ENCODE assay signal across 8 cellular contexts in genomic region chr2:25341031-25341727, GRCh38. TPM values are rescaled to one million over a fixed set of nuclear protein-coding genes. Genes with fewer than 3 reads are reported as not detected.
DNase-seq lines count a peak whose midpoint lies in the region; ATAC-seq and TF ChIP-seq lines count a peak whose summit lies in the region.

No MANE protein-coding gene starts in this region.

- H3K27me3 Mint-ChIP-seq in activated CD8-positive, alpha-beta T cell treated with anti-CD3 and anti-CD28 coated beads, Interleukin-2, amount 10 ng/mL, durations not matched to agents 7 days and 5 days (ENCODE audit: low read depth), result no peaks in the 10 kb centered on the region
- H3K27me3 Mint-ChIP-seq in stimulated activated naive CD8-positive, alpha-beta T cell treated with anti-CD3 and anti-CD28 coated beads, Interleukin-15, amount 100 ng/mL, for 72 hours, result no peaks in the 10 kb centered on the region

- CTCF ChIA-PET in BJ (lab: Yijun Ruan, JAX), result interaction anchor here (1.0 kb wide), 1 partner anchor 13 kb away, joined by 3 read pairs; no protein-coding TSS in a partner anchor
- CTCF ChIA-PET in activated CD8-positive, alpha-beta T cell treated with anti-CD3 and anti-CD28 coated beads, Interleukin-2, amount 10 ng/mL, durations not matched to agents 7 days and 5 days (lab: Charles Lee), result interaction anchor here (0.6 kb wide), 1 partner anchor 21 kb away, joined by 3 read pairs; no protein-coding TSS in a partner anchor

- ATAC-seq in GM18505 (IDR thresholded peaks at IDR 0.05; ENCODE audit: unreplicated experiment), result peak; percentile 18
- peak; percentile 24 for ATAC-seq in HG03066 (IDR thresholded peaks at IDR 0.05; ENCODE audit: low read depth, unreplicated experiment)
- peak; percentile 8 for ATAC-seq in activated CD8-positive, alpha-beta T cell treated with anti-CD3 and anti-CD28 coated beads, Interleukin-2, amount 10 ng/mL, durations not matched to agents 7 days and 5 days
- ATAC-seq in stimulated activated naive CD8-positive, alpha-beta T cell treated with anti-CD3 and anti-CD28 coated beads, Interleukin-15, amount 100 ng/mL, for 72 hours, result peak; percentile 25
- no peak for ATAC-seq in GM18858 (IDR thresholded peaks at IDR 0.05; ENCODE audit: unreplicated experiment)

- peaks cover 0 to 46% of the 10 kb centered on the region in 2 donors for H3K4me1 ChIP-seq in right atrium auricular region

- DNase-seq in BJ (ENCODE audit: low read depth), result no peak
- DNase-seq in activated CD8-positive, alpha-beta T cell treated with anti-CD3 and anti-CD28 coated beads, Interleukin-2, amount 10 ng/mL, durations not matched to agents 7 days and 5 days, result no peak
- DNase-seq in right atrium auricular region (ENCODE audit: low spot score), result no peak
- no peak for DNase-seq in stimulated activated naive CD8-positive, alpha-beta T cell treated with anti-CD3 and anti-CD28 coated beads, Interleukin-15, amount 100 ng/mL, for 72 hours
- DNase-seq in SHP77 treated with DMSO at 0.1 percent for 48 hours (lab: John Stamatoyannopoulos, UW), result no peak

- H3K4me3 ChIP-seq in BJ (ENCODE audit: low read depth, low read length) (peak overlapping the region; percentile 75), right atrium auricular region (peak overlapping the region; percentile 55 to 77)

- POLR2A ChIA-PET in BJ (lab: Charles Lee), result no interaction called here
- POLR2A ChIA-PET in activated CD8-positive, alpha-beta T cell treated with anti-CD3 and anti-CD28 coated beads, Interleukin-2, amount 10 ng/mL, durations not matched to agents 7 days and 5 days (lab: Charles Lee), result interaction anchor here (2.0 kb wide), 1 partner anchor 26 kb away, joined by 7 read pairs; no protein-coding TSS in a partner anchor

- H3K36me3 ChIP-seq in BJ (ENCODE audit: control insufficient read depth, insufficient read depth, low read length) (no peaks in the 10 kb centered on the region), right atrium auricular region (no peaks in the 10 kb centered on the region)

- no peak for TF ChIP-seq CTCF in BJ (IDR thresholded peaks at IDR 0.05; ENCODE audit: insufficient read depth, low read depth, low read length)
- no peak for TF ChIP-seq CTCF in right atrium auricular region (IDR thresholded peaks at IDR 0.05)

- H3K27ac ChIP-seq in right atrium auricular region, result peak overlapping the region; percentile 85 to 93

- no peak overlapping the region for H3K4me3 Mint-ChIP-seq in activated CD8-positive, alpha-beta T cell treated with anti-CD3 and anti-CD28 coated beads, Interleukin-2, amount 10 ng/mL, durations not matched to agents 7 days and 5 days
- no peak overlapping the region for H3K4me3 Mint-ChIP-seq in stimulated activated naive CD8-positive, alpha-beta T cell treated with anti-CD3 and anti-CD28 coated beads, Interleukin-15, amount 100 ng/mL, for 72 hours

- no peak for TF ChIP-seq POLR2A in GM18505 (IDR thresholded peaks at IDR 0.05; ENCODE audit: borderline replicate concordance, extremely low read depth, insufficient read depth, insufficient read length)

- no peaks in the 10 kb centered on the region for H3K9me3 ChIP-seq in right atrium auricular region

- H3K9me3 Mint-ChIP-seq in activated CD8-positive, alpha-beta T cell treated with anti-CD3 and anti-CD28 coated beads, Interleukin-2, amount 10 ng/mL, durations not matched to agents 7 days and 5 days (ENCODE audit: insufficient read depth), result no peaks in the 10 kb centered on the region
- no peaks in the 10 kb centered on the region for H3K9me3 Mint-ChIP-seq in stimulated activated naive CD8-positive, alpha-beta T cell treated with anti-CD3 and anti-CD28 coated beads, Interleukin-15, amount 100 ng/mL, for 72 hours

- H3K4me1 Mint-ChIP-seq in activated CD8-positive, alpha-beta T cell treated with anti-CD3 and anti-CD28 coated beads, Interleukin-2, amount 10 ng/mL, durations not matched to agents 7 days and 5 days (ENCODE audit: low read depth), result peaks cover 40% of the 10 kb centered on the region
- H3K4me1 Mint-ChIP-seq in stimulated activated naive CD8-positive, alpha-beta T cell treated with anti-CD3 and anti-CD28 coated beads, Interleukin-15, amount 100 ng/mL, for 72 hours, result peaks cover 63% of the 10 kb centered on the region

- peaks cover 12% of the 10 kb centered on the region for H3K36me3 Mint-ChIP-seq in activated CD8-positive, alpha-beta T cell treated with anti-CD3 and anti-CD28 coated beads, Interleukin-2, amount 10 ng/mL, durations not matched to agents 7 days and 5 days (ENCODE audit: low read depth)

- H3K27me3 ChIP-seq in BJ (ENCODE audit: control insufficient read depth, insufficient read depth, low read length), result no peaks in the 10 kb centered on the region
- no peaks in the 10 kb centered on the region for H3K27me3 ChIP-seq in right atrium auricular region

- H3K27ac Mint-ChIP-seq in activated CD8-positive, alpha-beta T cell treated with anti-CD3 and anti-CD28 coated beads, Interleukin-2, amount 10 ng/mL, durations not matched to agents 7 days and 5 days, result no peak overlapping the region
- no peak overlapping the region for H3K27ac Mint-ChIP-seq in stimulated activated naive CD8-positive, alpha-beta T cell treated with anti-CD3 and anti-CD28 coated beads, Interleukin-15, amount 100 ng/mL, for 72 hours

RNA-seq across cellular contexts. Expression of gene DNMT3A, which starts 0.5 kb away (rescaled TPM):
- polyA plus RNA-seq in BJ (2011; rRNA removed), result 2.6 and 3.0 TPM in 2 replicates
- 7.9 and 11.0 TPM in 2 replicates for polyA minus RNA-seq in BJ (2011; rRNA and poly(A)+ RNA removed)
- 10 to 100 TPM; 76.4 to 79.8 TPM for total RNA-seq in activated CD8-positive, alpha-beta T cell treated with anti-CD3 and anti-CD28 coated beads, Interleukin-2, amount 10 ng/mL, durations not matched to agents 7 days and 5 days
- total RNA-seq in right atrium auricular region, result 1 to 10 TPM; 6.0 to 8.1 TPM

Comparison
In these comparisons a context has a peak if more than half of its experiments do, and no peak if none do; other contexts are left out.
1. RNA of gene DNMT3A, which starts 0.5 kb away (total RNA-seq): 76.4 to 79.8 TPM in activated CD8-positive, alpha-beta T cell treated with anti-CD3 and anti-CD28 coated beads, Interleukin-2, amount 10 ng/mL, durations not matched to agents 7 days and 5 days; 6.0 to 8.1 TPM in right atrium auricular region; every median in the first group is over 4 times any median in the second.